In the genomic region with DNA sequence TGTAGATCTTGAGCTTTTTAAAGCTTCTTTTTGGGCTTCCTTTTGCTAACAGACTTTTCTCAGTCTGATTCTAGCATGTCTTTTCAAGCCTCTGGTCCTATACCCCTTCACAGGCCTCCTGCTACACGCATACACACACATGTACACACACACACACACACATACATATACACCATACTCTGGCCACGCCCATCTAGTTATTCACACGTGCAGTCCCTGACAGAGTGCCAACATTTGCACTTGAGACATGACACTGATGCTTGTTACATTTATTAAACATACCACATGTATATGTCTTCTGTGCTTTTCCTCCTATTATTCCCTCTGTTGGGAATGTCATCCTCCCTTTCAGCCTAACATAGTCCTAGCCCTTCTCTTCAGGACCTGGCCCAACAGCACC, we compare ENCODE assay signal across 13 cellular contexts.
DNase-seq lines count a peak whose midpoint lies in the region; ATAC-seq and TF ChIP-seq lines count a peak whose summit lies in the region.
"Had no signal": no experiment of that assay in that cellular context is flagged by ENCODE, and none has a peak within 500 bp of the region (broad histone marks: within the 10 kb centered on the region; RNA-seq: fewer than 3 reads in every experiment).

No MANE protein-coding gene starts in this region.

- ATAC-seq in heart right ventricle (no peak), left ventricle myocardium superior (no peak), upper lobe of left lung (ENCODE audit: low FRiP score in 2 of 2) (no peak)

- peaks cover 44% of the 10 kb centered on the region for H3K4me1 Mint-ChIP-seq in nephron progenitor cell

- CTCF ChIA-PET in HEK293T (lab: Yijun Ruan, JAX): no interaction called here

- H3K9me3 ChIP-seq in heart right ventricle (peaks cover 0 to 18% (median 14%) of the 10 kb centered on the region in 11 donors), upper lobe of left lung (peaks cover 0 to 6% (median 4%) of the 10 kb centered on the region in 4 donors)

- no peak for TF ChIP-seq EP300 in upper lobe of left lung (IDR thresholded peaks at IDR 0.05)

- peaks cover 15% of the 10 kb centered on the region for H3K36me3 Mint-ChIP-seq in nephron progenitor cell (ENCODE audit: low read depth)

- POLR2A ChIA-PET in HEK293T (lab: Yijun Ruan, JAX): no interaction called here

- WGBS in heart right ventricle, 2 donors: 64 to 66% methylated on average over 3 of the region's 3 CpGs
- WGBS in upper lobe of left lung, 2 donors: 64 to 74% methylated on average over 3 of the region's 3 CpGs

- H3K27me3 ChIP-seq in heart right ventricle (no peaks in the 10 kb centered on the region), upper lobe of left lung (no peaks in the 10 kb centered on the region)

- H3K27ac Mint-ChIP-seq in nephron progenitor cell: peak overlapping the region; percentile 77

- intact Hi-C loops in heart right ventricle (cut with DNase I): loop anchor here in 7 of 10 donors (5.0 to 10.0 kb wide), 8 partner anchors 51 to 924 kb away; a partner anchor contains a TSS
- intact Hi-C loops in left ventricle myocardium superior (cut with micrococcal nuclease): no loop called here

- peak overlapping the region; percentile 62 to 97 (median 88) for H3K27ac ChIP-seq in heart right ventricle
- H3K27ac ChIP-seq in coronary artery: peak overlapping the region in 1 of 2 donors; percentile 89
- peak overlapping the region; percentile 75 to 90 (median 85) for H3K27ac ChIP-seq in upper lobe of left lung

- H3K4me3 Mint-ChIP-seq in nephron progenitor cell: no peak overlapping the region

- H3K36me3 ChIP-seq in heart right ventricle (no peaks in the 10 kb centered on the region), upper lobe of left lung (no peaks in the 10 kb centered on the region)

- H3K4me3 ChIP-seq in heart right ventricle (peak overlapping the region in 6 of 10 donors; percentile 26 to 36 (median 34)), coronary artery (peak overlapping the region; percentile 54), upper lobe of left lung (peak overlapping the region in 2 of 4 donors; percentile 16 to 18)

- no peak for TF ChIP-seq POLR2A in upper lobe of left lung (IDR thresholded peaks at IDR 0.05)

- peaks cover 56% of the 10 kb centered on the region for H3K9me3 Mint-ChIP-seq in nephron progenitor cell

- H3K4me1 ChIP-seq in heart right ventricle (peaks cover 17 to 73% (median 58%) of the 10 kb centered on the region in 9 donors), upper lobe of left lung (peaks cover 37 to 54% (median 49%) of the 10 kb centered on the region in 4 donors)

- H3K27me3 Mint-ChIP-seq in nephron progenitor cell (ENCODE audit: low read depth, poor library complexity): peaks cover 8% of the 10 kb centered on the region

- TF ChIP-seq CTCF in heart right ventricle (IDR thresholded peaks at IDR 0.05) (no peak), coronary artery (IDR thresholded peaks at IDR 0.05) (no peak), nephron progenitor cell (IDR thresholded peaks at IDR 0.05) (no peak), upper lobe of left lung (IDR thresholded peaks at IDR 0.05) (no peak)

- DNase-seq in heart right ventricle (no peak), left ventricle myocardium superior (no peak), coronary artery (ENCODE audit: low spot score) (no peak), nephron progenitor cell (no peak), upper lobe of left lung (no peak), HEK293T (ENCODE audit: extremely low spot score) (no peak), DMS53 treated with DMSO at 0.1 percent for 48 hours (lab: John Stamatoyannopoulos, UW; ENCODE audit: unreplicated experiment) (no peak), NOMO-1 treated with dmso at 0.1 percent for 144 hours (lab: John Stamatoyannopoulos, UW; ENCODE audit: unreplicated experiment) (no peak)
- DNase-seq: HFFc6; NCI-H1048; NCI-H774; stimulated activated CD4-positive, alpha-beta T cell treated with anti-CD3 and anti-CD28 coated beads, Interleukin-15, amount 100 ng/mL, for 24 hours; stimulated activated naive CD4-positive, alpha-beta T cell treated with Interleukin-2 at 50 U/mL for 16 hours had no signal

TF ChIP-seq in HEK293T, 16 proteins besides CTCF, POLR2A, EP300 and RAD21:
- TF ChIP-seq FOXM1 (IDR thresholded peaks at IDR 0.05; ENCODE audit: borderline replicate concordance): no peak
- no peak for TF ChIP-seq HDGF (IDR thresholded peaks at IDR 0.05; ENCODE audit: borderline replicate concordance)
- TF ChIP-seq, protein P1, sequence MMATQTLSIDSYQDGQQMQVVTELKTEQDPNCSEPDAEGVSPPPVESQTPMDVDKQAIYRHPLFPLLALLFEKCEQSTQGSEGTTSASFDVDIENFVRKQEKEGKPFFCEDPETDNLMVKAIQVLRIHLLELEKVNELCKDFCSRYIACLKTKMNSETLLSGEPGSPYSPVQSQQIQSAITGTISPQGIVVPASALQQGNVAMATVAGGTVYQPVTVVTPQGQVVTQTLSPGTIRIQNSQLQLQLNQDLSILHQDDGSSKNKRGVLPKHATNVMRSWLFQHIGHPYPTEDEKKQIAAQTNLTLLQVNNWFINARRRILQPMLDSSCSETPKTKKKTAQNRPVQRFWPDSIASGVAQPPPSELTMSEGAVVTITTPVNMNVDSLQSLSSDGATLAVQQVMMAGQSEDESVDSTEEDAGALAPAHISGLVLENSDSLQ (IDR thresholded peaks at IDR 0.05): no peak
- no peak for TF ChIP-seq L3MBTL2 (conservative IDR thresholded peaks at IDR 0.05)
- TF ChIP-seq TARDBP (IDR thresholded peaks at IDR 0.05): no peak
- no peak for TF ChIP-seq FOXA1 (IDR thresholded peaks at IDR 0.05)
- no peak for TF ChIP-seq NFRKB (IDR thresholded peaks at IDR 0.05)
- no peak for TF ChIP-seq FOXK2 (IDR thresholded peaks at IDR 0.05)
- no peak for TF ChIP-seq LEF1 (IDR thresholded peaks at IDR 0.05; ENCODE audit: borderline replicate concordance)
- no peak for TF ChIP-seq SUZ12 (IDR thresholded peaks at IDR 0.05)
